1 cellular context compared by ENCODE assay signal in genomic region chrX:117327306-117327705, GRCh38.
TF ChIP-seq lines count a peak whose summit lies in the region.

No MANE protein-coding gene starts in this region.

TF ChIP-seq in SK-N-SH treated with all-trans-retinoic acid at 6 μM for 48 hours, 23 proteins besides CTCF, POLR2A, EP300 and RAD21 (continued from another document):
- TF ChIP-seq ZNF565 (CRISPR knock-in tag; conservative IDR thresholded peaks at IDR 0.05; ENCODE audit: low read depth), result no peak
- TF ChIP-seq PATZ1 (CRISPR knock-in tag; IDR thresholded peaks at IDR 0.05; ENCODE audit: borderline replicate concordance), result no peak
- TF ChIP-seq SNAI2 (CRISPR knock-in tag; IDR thresholded peaks at IDR 0.05), result no peak
- no peak for TF ChIP-seq TOX (CRISPR knock-in tag; IDR thresholded peaks at IDR 0.05; ENCODE audit: borderline replicate concordance)
- TF ChIP-seq OSR1 (CRISPR knock-in tag; IDR thresholded peaks at IDR 0.05), result no peak
- TF ChIP-seq ZFP30 (CRISPR knock-in tag; IDR thresholded peaks at IDR 0.05), result no peak
